ENCODE assay signal across 19 cellular contexts in the genomic region with DNA sequence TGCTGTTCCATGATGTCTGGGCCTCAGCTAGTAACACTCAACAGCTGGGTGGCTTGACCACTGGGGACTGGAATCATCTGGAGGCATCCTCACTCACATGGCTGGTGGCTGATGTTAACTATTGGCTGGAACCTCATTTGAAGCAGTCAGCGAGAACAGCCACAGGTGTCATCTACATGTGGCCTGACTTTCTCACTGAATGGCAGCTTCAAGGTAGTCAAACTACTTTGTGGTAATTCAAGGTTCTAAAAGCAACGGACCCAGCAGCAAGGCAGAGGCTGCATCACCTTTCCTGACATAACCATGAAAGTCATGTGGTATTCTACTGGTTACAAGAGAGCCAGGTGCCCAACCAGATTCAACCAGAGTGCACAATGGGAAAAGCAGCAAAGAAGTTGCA.
DNase-seq lines count a peak whose midpoint lies in the region; ATAC-seq, FAIRE-seq and TF ChIP-seq lines count a peak whose summit lies in the region.
"Had no signal": no experiment of that assay in that cellular context is flagged by ENCODE, and none has a peak within 500 bp of the region (broad histone marks: within the 10 kb centered on the region; RNA-seq: fewer than 3 reads in every experiment).

No MANE protein-coding gene starts in this region.

- H3K4me1 ChIP-seq in OCI-LY3 (ENCODE audit: low read length) (peaks cover 48% of the 10 kb centered on the region), Caco-2 (peaks cover 51% of the 10 kb centered on the region)

- H3K27ac ChIP-seq in OCI-LY3 (ENCODE audit: low read length) (no peak overlapping the region), layer of hippocampus (ENCODE audit: low read depth, low read length) (peak overlapping the region; percentile 71)

- no peaks in the 10 kb centered on the region for H3K27me3 Mint-ChIP-seq in Caco-2 (ENCODE audit: insufficient read depth, unreplicated experiment)
- H3K27me3 Mint-ChIP-seq in natural killer cell (ENCODE audit: low read depth in 2 of 2) = peaks cover 0 to 3% of the 10 kb centered on the region in 2 donors

- intact Hi-C loops in Caco-2 (cut with micrococcal nuclease; ENCODE audit: unreplicated experiment) (no loop called here), natural killer cell (cut with micrococcal nuclease) (no loop called here)

- H3K27ac Mint-ChIP-seq in Caco-2 (ENCODE audit: unreplicated experiment) (no peak overlapping the region), natural killer cell (no peak overlapping the region)
- H3K27ac Mint-ChIP-seq: naive thymus-derived CD8-positive, alpha-beta T cell had no signal

- no peak for TF ChIP-seq POLR2A in H54 (IDR thresholded peaks at IDR 0.05; ENCODE audit: low read depth, low read length)

- BruUV-seq in Caco-2 (replicated peaks; lab: Mats Ljungman, UMichigan) = no TSS peak

- no peaks in the 10 kb centered on the region for H3K9me3 ChIP-seq in OCI-LY3 (ENCODE audit: insufficient read depth, low read length)
- H3K9me3 ChIP-seq in Caco-2 = no peaks in the 10 kb centered on the region

- POLR2A ChIA-PET in Caco-2 (lab: Charles Lee) = no interaction called here

- H3K27me3 ChIP-seq in OCI-LY3 (ENCODE audit: low read depth, low read length) (no peaks in the 10 kb centered on the region), layer of hippocampus (ENCODE audit: control insufficient read depth, insufficient read depth, low read length) (no peaks in the 10 kb centered on the region), Caco-2 (replicated peaks; ENCODE audit: control insufficient read depth, insufficient read depth, low read length) (no peaks in the 10 kb centered on the region)

- DNase-seq in GM12864 (ENCODE audit: low read depth) = peak; percentile 57
- DNase-seq in H54 (ENCODE audit: insufficient read length, low spot score) = no peak
- DNase-seq in Caco-2 = no peak
- no peak for DNase-seq in natural killer cell
- no peak for DNase-seq in KG1 (lab: John Stamatoyannopoulos, UW)
- no peak for DNase-seq in GM10266 (ENCODE audit: extremely low spot score)
- DNase-seq: ACHN; activated CD4-positive, alpha-beta T cell treated with anti-CD3 and anti-CD28 coated beads, Interleukin-2, amount 50 U/mL, for 1 hour; activated gamma-delta T cell treated with Interleukin-2 at 50 U/mL for 16 hours; amniotic stem cell; central memory CD4-positive, alpha-beta T cell; DMS153; erythroblast; naive thymus-derived CD8-positive, alpha-beta T cell; NCI-H1105 treated with DMSO at 0.1 percent for 48 hours; posterior cingulate gyrus had no signal

- ATAC-seq in natural killer cell = no peak
- ATAC-seq: naive thymus-derived CD8-positive, alpha-beta T cell had no signal

- H3K9me3 Mint-ChIP-seq in Caco-2 (ENCODE audit: unreplicated experiment) (no peaks in the 10 kb centered on the region), natural killer cell (no peaks in the 10 kb centered on the region)
- H3K9me3 Mint-ChIP-seq: naive thymus-derived CD8-positive, alpha-beta T cell had no signal

- H3K4me3 Mint-ChIP-seq in Caco-2 (ENCODE audit: unreplicated experiment) (no peak overlapping the region), natural killer cell (no peak overlapping the region)
- H3K4me3 Mint-ChIP-seq: naive thymus-derived CD8-positive, alpha-beta T cell had no signal

- FAIRE-seq in H54 (lab: Jason Lieb, UNC) = peak; percentile 20
- FAIRE-seq: frontal cortex had no signal

- peaks cover 24% of the 10 kb centered on the region for H3K4me1 Mint-ChIP-seq in Caco-2 (ENCODE audit: low read depth, unreplicated experiment)
- no peaks in the 10 kb centered on the region for H3K4me1 Mint-ChIP-seq in natural killer cell
- H3K4me1 Mint-ChIP-seq: naive thymus-derived CD8-positive, alpha-beta T cell had no signal

- H3K36me3 Mint-ChIP-seq in Caco-2 (ENCODE audit: insufficient read depth, unreplicated experiment) (no peaks in the 10 kb centered on the region), natural killer cell (no peaks in the 10 kb centered on the region)
- H3K36me3 Mint-ChIP-seq: naive thymus-derived CD8-positive, alpha-beta T cell had no signal

- peaks cover 3% of the 10 kb centered on the region for H3K36me3 ChIP-seq in OCI-LY3 (replicated peaks; ENCODE audit: low read depth, low read length)
- H3K36me3 ChIP-seq in Caco-2 (ENCODE audit: control insufficient read depth, insufficient read depth, low read length) = no peaks in the 10 kb centered on the region

- CTCF ChIA-PET in Caco-2 (lab: Charles Lee) = interaction anchor here (1.6 kb wide), 1 partner anchor 46 kb away, joined by 3 read pairs; no protein-coding TSS in a partner anchor

- no peak overlapping the region for H3K4me3 ChIP-seq in GM12864 (ENCODE audit: low read depth, low read length)
- H3K4me3 ChIP-seq in OCI-LY3 (ENCODE audit: low read length) = no peak overlapping the region
- no peak overlapping the region for H3K4me3 ChIP-seq in Caco-2 (ENCODE audit: low read depth, low read length)

- no peaks in the 10 kb centered on the region for H4K20me1 ChIP-seq in OCI-LY3 (ENCODE audit: insufficient read depth, low read length)

- H2AFZ ChIP-seq in OCI-LY3 (ENCODE audit: low read depth, low read length) = no peak overlapping the region

- no peak for TF ChIP-seq CTCF in GM12864 (IDR thresholded peaks at IDR 0.05; ENCODE audit: low read depth, low read length, missing control alignments)
- TF ChIP-seq CTCF in OCI-LY3 (IDR thresholded peaks at IDR 0.05; ENCODE audit: low read depth, low read length) = no peak
- TF ChIP-seq CTCF in Caco-2 (IDR thresholded peaks at IDR 0.05; ENCODE audit: insufficient read depth in 1 of 2, low read depth in 1 of 2, low read length in 1 of 2, severe bottlenecking in 1 of 2, unreplicated experiment in 1 of 2) = no peak
- no peak for TF ChIP-seq CTCF in natural killer cell (IDR thresholded peaks at IDR 0.05)
- TF ChIP-seq CTCF in GM10266 (IDR thresholded peaks at IDR 0.05; ENCODE audit: control insufficient read depth, insufficient read depth, low read depth, missing control alignments) = no peak

- no peaks in the 10 kb centered on the region for H3K79me2 ChIP-seq in OCI-LY3 (ENCODE audit: low read length)

- H3K9ac ChIP-seq in OCI-LY3 (ENCODE audit: low read length) = no peak overlapping the region

- H3K4me2 ChIP-seq in OCI-LY3 (ENCODE audit: low read length) = peak overlapping the region; percentile 81
